23 cellular contexts compared by ENCODE assay signal in the genomic region with DNA sequence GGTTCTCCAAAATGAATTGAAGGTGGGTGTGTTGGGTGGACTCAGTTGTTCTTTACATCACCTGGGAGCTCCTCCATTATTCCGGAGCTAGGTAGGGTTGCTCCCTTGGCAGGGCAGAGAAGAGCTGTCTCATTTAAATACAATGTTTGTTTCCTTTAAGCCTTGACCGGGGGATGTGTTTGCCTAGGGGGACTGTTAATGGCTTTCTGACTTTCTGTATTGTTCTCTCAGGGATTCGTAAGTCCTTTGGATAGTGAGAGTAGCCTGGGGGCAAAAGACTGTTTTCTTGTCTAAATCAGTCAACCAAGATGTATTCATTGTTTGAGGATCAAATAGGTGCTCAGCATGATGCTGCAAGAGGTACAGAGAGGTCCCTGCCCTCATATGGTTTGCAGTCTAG.
"Had no signal": no experiment of that assay in that cellular context is flagged by ENCODE, and none has a peak within 500 bp of the region (broad histone marks: within the 10 kb centered on the region; RNA-seq: fewer than 3 reads in every experiment).

No MANE protein-coding gene starts in this region.

- H3K4me1 ChIP-seq: SJCRH30 had no signal

- H3K27me3 Mint-ChIP-seq: IgD-negative memory B cell, T-helper 17 cell had no signal

- DNase-seq: KBM-7, MV-4-11, NCI-H1048, NCI-H1105, NCI-H1417, NCI-H1436 treated with DMSO at 0.1 percent for 48 hours, NCI-H1694 treated with DMSO at 0.1 percent for 48 hours, NCI-H2029, NCI-H2081 treated with DMSO at 0.1 percent for 48 hours, NCI-H2227 treated with DMSO at 0.1 percent for 48 hours, NCI-H524, NCI-H526 treated with DMSO at 0.1 percent for 48 hours, NCI-H774, PC-3, SHP77 treated with DMSO at 0.1 percent for 48 hours, SJCRH30, T-helper 1 cell, T-helper 17 cell had no signal

- H3K9me3 ChIP-seq: SJCRH30 had no signal

- H3K4me3 ChIP-seq: SJCRH30 had no signal

- H3K27me3 ChIP-seq: SJCRH30 had no signal

- ATAC-seq: HepG2, Panc1, PC-3, Right ventricle myocardium inferior, SK-N-SH treated with all-trans-retinoic acid at 6 μM for 48 hours, T-helper 17 cell had no signal

- H3K27ac Mint-ChIP-seq: IgD-negative memory B cell, T-helper 17 cell had no signal

- H3K4me3 Mint-ChIP-seq: IgD-negative memory B cell, T-helper 17 cell had no signal

- H3K27ac ChIP-seq: SJCRH30 had no signal

- H3K4me1 Mint-ChIP-seq: IgD-negative memory B cell had no signal
